Comparison of ENCODE assay signal across 2 cellular contexts in the genomic region with DNA sequence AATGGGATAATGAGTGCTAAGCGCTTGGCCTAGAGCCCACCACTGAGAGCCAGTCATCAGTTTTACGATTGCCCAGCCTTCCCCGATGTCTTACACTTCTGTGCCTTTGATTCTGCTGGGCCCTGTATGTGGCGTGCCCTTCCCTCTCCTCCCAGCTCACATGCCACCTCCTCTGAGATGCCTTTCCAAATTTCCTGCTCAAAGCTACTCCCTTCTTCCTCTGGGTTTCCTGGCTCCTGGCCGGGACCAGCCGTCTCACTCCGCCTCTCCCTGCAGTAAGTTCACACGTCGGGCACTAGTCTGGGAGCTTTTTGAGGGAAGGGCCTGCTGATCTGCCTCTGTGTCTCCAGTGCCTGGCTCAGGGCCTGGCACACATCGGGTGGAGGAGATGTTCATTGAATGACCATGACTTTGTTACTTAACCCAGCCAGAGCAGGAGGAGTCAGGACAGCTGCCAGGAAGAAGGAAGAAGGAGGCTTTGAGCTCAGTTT.
TF ChIP-seq lines count a peak whose summit lies in the region.

No MANE protein-coding gene starts in this region.

TF ChIP-seq in SK-N-SH treated with all-trans-retinoic acid at 6 μM for 48 hours, 23 proteins besides CTCF, POLR2A, EP300 and RAD21 (continued from another document):
- TF ChIP-seq, protein P1, sequence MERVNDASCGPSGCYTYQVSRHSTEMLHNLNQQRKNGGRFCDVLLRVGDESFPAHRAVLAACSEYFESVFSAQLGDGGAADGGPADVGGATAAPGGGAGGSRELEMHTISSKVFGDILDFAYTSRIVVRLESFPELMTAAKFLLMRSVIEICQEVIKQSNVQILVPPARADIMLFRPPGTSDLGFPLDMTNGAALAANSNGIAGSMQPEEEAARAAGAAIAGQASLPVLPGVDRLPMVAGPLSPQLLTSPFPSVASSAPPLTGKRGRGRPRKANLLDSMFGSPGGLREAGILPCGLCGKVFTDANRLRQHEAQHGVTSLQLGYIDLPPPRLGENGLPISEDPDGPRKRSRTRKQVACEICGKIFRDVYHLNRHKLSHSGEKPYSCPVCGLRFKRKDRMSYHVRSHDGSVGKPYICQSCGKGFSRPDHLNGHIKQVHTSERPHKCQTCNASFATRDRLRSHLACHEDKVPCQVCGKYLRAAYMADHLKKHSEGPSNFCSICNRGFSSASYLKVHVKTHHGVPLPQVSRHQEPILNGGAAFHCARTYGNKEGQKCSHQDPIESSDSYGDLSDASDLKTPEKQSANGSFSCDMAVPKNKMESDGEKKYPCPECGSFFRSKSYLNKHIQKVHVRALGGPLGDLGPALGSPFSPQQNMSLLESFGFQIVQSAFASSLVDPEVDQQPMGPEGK (CRISPR knock-in tag; IDR thresholded peaks at IDR 0.05; ENCODE audit: borderline replicate concordance) = no peak
- no peak for TF ChIP-seq PPARA (CRISPR knock-in tag; IDR thresholded peaks at IDR 0.05; ENCODE audit: borderline replicate concordance)
- TF ChIP-seq TOX (CRISPR knock-in tag; IDR thresholded peaks at IDR 0.05; ENCODE audit: borderline replicate concordance) = no peak

TF ChIP-seq in SK-N-SH, 30 proteins besides CTCF, POLR2A, EP300 and RAD21 (continued from another document):
- TF ChIP-seq, protein P2, sequence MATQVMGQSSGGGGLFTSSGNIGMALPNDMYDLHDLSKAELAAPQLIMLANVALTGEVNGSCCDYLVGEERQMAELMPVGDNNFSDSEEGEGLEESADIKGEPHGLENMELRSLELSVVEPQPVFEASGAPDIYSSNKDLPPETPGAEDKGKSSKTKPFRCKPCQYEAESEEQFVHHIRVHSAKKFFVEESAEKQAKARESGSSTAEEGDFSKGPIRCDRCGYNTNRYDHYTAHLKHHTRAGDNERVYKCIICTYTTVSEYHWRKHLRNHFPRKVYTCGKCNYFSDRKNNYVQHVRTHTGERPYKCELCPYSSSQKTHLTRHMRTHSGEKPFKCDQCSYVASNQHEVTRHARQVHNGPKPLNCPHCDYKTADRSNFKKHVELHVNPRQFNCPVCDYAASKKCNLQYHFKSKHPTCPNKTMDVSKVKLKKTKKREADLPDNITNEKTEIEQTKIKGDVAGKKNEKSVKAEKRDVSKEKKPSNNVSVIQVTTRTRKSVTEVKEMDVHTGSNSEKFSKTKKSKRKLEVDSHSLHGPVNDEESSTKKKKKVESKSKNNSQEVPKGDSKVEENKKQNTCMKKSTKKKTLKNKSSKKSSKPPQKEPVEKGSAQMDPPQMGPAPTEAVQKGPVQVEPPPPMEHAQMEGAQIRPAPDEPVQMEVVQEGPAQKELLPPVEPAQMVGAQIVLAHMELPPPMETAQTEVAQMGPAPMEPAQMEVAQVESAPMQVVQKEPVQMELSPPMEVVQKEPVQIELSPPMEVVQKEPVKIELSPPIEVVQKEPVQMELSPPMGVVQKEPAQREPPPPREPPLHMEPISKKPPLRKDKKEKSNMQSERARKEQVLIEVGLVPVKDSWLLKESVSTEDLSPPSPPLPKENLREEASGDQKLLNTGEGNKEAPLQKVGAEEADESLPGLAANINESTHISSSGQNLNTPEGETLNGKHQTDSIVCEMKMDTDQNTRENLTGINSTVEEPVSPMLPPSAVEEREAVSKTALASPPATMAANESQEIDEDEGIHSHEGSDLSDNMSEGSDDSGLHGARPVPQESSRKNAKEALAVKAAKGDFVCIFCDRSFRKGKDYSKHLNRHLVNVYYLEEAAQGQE (IDR thresholded peaks at IDR 0.05; ENCODE audit: low read depth, low read length) = no peak
TF ChIP-seq in SK-N-SH: peak in this region for 0.
